Comparison of ENCODE assay signal across 26 cellular contexts in genomic region chr11:31883435-31883834, GRCh38.
"Had no signal": no experiment of that assay in that cellular context is flagged by ENCODE, and none has a peak within 500 bp of the region (broad histone marks: within the 10 kb centered on the region; RNA-seq: fewer than 3 reads in every experiment).

No MANE protein-coding gene starts in this region.

- H3K9ac ChIP-seq: parathyroid adenoma had no signal

- H3K27ac Mint-ChIP-seq: dendritic cell treated with granulocyte-macrophage colony-stimulating factor and Interleukin-4, amounts not matched to agents 40 ng/mL and 50 ng/mL, for 4 days; natural killer cell; progenitor cell of endocrine pancreas; stimulated activated naive CD8-positive, alpha-beta T cell treated with anti-CD3 and anti-CD28 coated beads, Interleukin-15, amount 100 ng/mL, for 72 hours had no signal

- ATAC-seq: heart right ventricle; left cardiac atrium; lower lobe of right lung; natural killer cell; sciatic nerve; stimulated activated naive CD8-positive, alpha-beta T cell treated with anti-CD3 and anti-CD28 coated beads, Interleukin-15, amount 100 ng/mL, for 72 hours had no signal

- H2AFZ ChIP-seq: parathyroid adenoma had no signal

- H3K79me2 ChIP-seq: parathyroid adenoma had no signal

- H3K4me2 ChIP-seq: smooth muscle cell had no signal

- H3K4me3 ChIP-seq: colonic mucosa, esophagus squamous epithelium, heart right ventricle, left ventricle myocardium inferior, lower lobe of right lung, smooth muscle cell, suprapubic skin, transverse colon had no signal

- H3K36me3 ChIP-seq: colonic mucosa, esophagus squamous epithelium, heart right ventricle, left ventricle myocardium inferior, lower lobe of right lung, suprapubic skin, transverse colon had no signal

- H3K4me1 Mint-ChIP-seq: natural killer cell; stimulated activated naive CD8-positive, alpha-beta T cell treated with anti-CD3 and anti-CD28 coated beads, Interleukin-15, amount 100 ng/mL, for 72 hours had no signal

- H3K4me1 ChIP-seq: colonic mucosa, esophagus squamous epithelium, heart right ventricle, left ventricle myocardium inferior, lower lobe of right lung, parathyroid adenoma, suprapubic skin, transverse colon had no signal

- H3K4me3 Mint-ChIP-seq: dendritic cell treated with granulocyte-macrophage colony-stimulating factor and Interleukin-4, amounts not matched to agents 40 ng/mL and 50 ng/mL, for 4 days; natural killer cell; stimulated activated naive CD8-positive, alpha-beta T cell treated with anti-CD3 and anti-CD28 coated beads, Interleukin-15, amount 100 ng/mL, for 72 hours had no signal

- DNase-seq: colonic mucosa; effector memory CD4-positive, alpha-beta T cell; erythroblast; esophagus squamous epithelium; foreskin melanocyte; heart right ventricle; hippocampal formation; left cardiac atrium; left ventricle myocardium inferior; lower lobe of right lung; natural killer cell; stimulated activated CD4-positive, alpha-beta T cell treated with anti-CD3 and anti-CD28 coated beads, Interleukin-12 subunit alpha, Interleukin-12 subunit beta, amount 100 ng/mL, for 4 hours; stimulated activated CD4-positive, alpha-beta T cell treated with anti-CD3 and anti-CD28 coated beads, Interleukin-1b, Interleukin-23, amount 100 ng/mL, for 48 hours; stimulated activated CD4-positive, alpha-beta T cell treated with anti-CD3 and anti-CD28 coated beads, Interleukin-4, amount 100 ng/mL, for 1 hour; stimulated activated CD8-positive, alpha-beta memory T cell treated with anti-CD3 and anti-CD28 coated beads, Interleukin-4, amount 100 ng/mL, for 48 hours; stimulated activated naive CD4-positive, alpha-beta T cell; stimulated activated naive CD8-positive, alpha-beta T cell treated with anti-CD3 and anti-CD28 coated beads, Interleukin-15, amount 100 ng/mL, for 72 hours; transverse colon had no signal

- H3K9me3 ChIP-seq: colonic mucosa, esophagus squamous epithelium, heart right ventricle, left ventricle myocardium inferior, lower lobe of right lung, suprapubic skin, transverse colon had no signal

- H3K36me3 Mint-ChIP-seq: natural killer cell had no signal

- H3K9me3 Mint-ChIP-seq: dendritic cell treated with granulocyte-macrophage colony-stimulating factor and Interleukin-4, amounts not matched to agents 40 ng/mL and 50 ng/mL, for 4 days; natural killer cell; stimulated activated naive CD8-positive, alpha-beta T cell treated with anti-CD3 and anti-CD28 coated beads, Interleukin-15, amount 100 ng/mL, for 72 hours had no signal

- H3K27ac ChIP-seq: colonic mucosa, esophagus squamous epithelium, heart right ventricle, left ventricle myocardium inferior, lower lobe of right lung, parathyroid adenoma, suprapubic skin, transverse colon had no signal

- FAIRE-seq: endometrium, islet of Langerhans had no signal

- H3K27me3 ChIP-seq: colonic mucosa, transverse colon had no signal
